ENCODE assay signal across 1 cellular context in genomic region chr4:153789741-153790651, GRCh38.
A peak's percentile ranks its signal among the peaks of the same experiment; 100 is the strongest.
TF ChIP-seq lines count a peak whose summit lies in the region.

No MANE protein-coding gene starts in this region.

TF ChIP-seq in WTC11, 78 proteins besides CTCF, POLR2A, EP300 and RAD21 (continued from another document):
- TF ChIP-seq PRDM15 (CRISPR knock-in tag; IDR thresholded peaks at IDR 0.05) (0 out of 2 replicates have a peak, but pooled peaks have one; percentile 26), E2F5 (CRISPR knock-in tag; IDR thresholded peaks at IDR 0.05) (peak; percentile 61; the same call in 1 of the 2 replicates), ZNF423 (CRISPR knock-in tag; IDR thresholded peaks at IDR 0.05) (peak; percentile 52; the same call in 1 of the 2 replicates), CREM (CRISPR knock-in tag; IDR thresholded peaks at IDR 0.05) (0 out of 2 replicates have a peak, but pooled peaks have one; percentile 12), HMGXB4 (CRISPR knock-in tag; IDR thresholded peaks at IDR 0.05) (no peak), RORB (CRISPR knock-in tag; IDR thresholded peaks at IDR 0.05) (no peak), CBFB (CRISPR knock-in tag; IDR thresholded peaks at IDR 0.05; ENCODE audit: low read depth) (no peak), RELA (CRISPR knock-in tag; IDR thresholded peaks at IDR 0.05; ENCODE audit: borderline replicate concordance) (no peak), NFATC4 (CRISPR knock-in tag; IDR thresholded peaks at IDR 0.05) (peak; percentile 44; the same call in 1 of the 2 replicates), ZBTB43 (CRISPR knock-in tag; IDR thresholded peaks at IDR 0.05) (no peak), NFYB (CRISPR knock-in tag; conservative IDR thresholded peaks at IDR 0.05; ENCODE audit: low read depth) (0 out of 2 replicates have a peak, but pooled peaks have one; percentile 3), ZNF416 (CRISPR knock-in tag; IDR thresholded peaks at IDR 0.05) (no peak), MLX (CRISPR knock-in tag; IDR thresholded peaks at IDR 0.05) (no peak), ZBTB21 (CRISPR knock-in tag; IDR thresholded peaks at IDR 0.05; ENCODE audit: borderline replicate concordance) (peak; percentile 28; the same call in 1 of the 2 replicates), ZMAT4 (CRISPR knock-in tag; IDR thresholded peaks at IDR 0.05) (peak; percentile 92), HMGA2 (CRISPR knock-in tag; IDR thresholded peaks at IDR 0.05) (no peak), GABPB1 (CRISPR knock-in tag; IDR thresholded peaks at IDR 0.05) (no peak), ZNF121 (CRISPR knock-in tag; IDR thresholded peaks at IDR 0.05) (peak; percentile 36; the same call in 1 of the 2 replicates), ATF2 (CRISPR knock-in tag; IDR thresholded peaks at IDR 0.05; ENCODE audit: borderline replicate concordance, low read depth) (no peak), GTF2I (CRISPR knock-in tag; conservative IDR thresholded peaks at IDR 0.05) (no peak), E2F1 (CRISPR knock-in tag; IDR thresholded peaks at IDR 0.05) (0 out of 2 replicates have a peak, but pooled peaks have one; percentile 69), ETV6 (CRISPR knock-in tag; IDR thresholded peaks at IDR 0.05) (0 out of 2 replicates have a peak, but pooled peaks have one; percentile 19), CREB1 (CRISPR knock-in tag; IDR thresholded peaks at IDR 0.05) (peak; percentile 57; the same call in 1 of the 2 replicates)
